15 cellular contexts compared by ENCODE assay signal in genomic region chr3:41274944-41275668, GRCh38.
DNase-seq lines count a peak whose midpoint lies in the region; ATAC-seq, FAIRE-seq and TF ChIP-seq lines count a peak whose summit lies in the region.
"Had no signal": no experiment of that assay in that cellular context is flagged by ENCODE, and none has a peak within 500 bp of the region (broad histone marks: within the 10 kb centered on the region; RNA-seq: fewer than 3 reads in every experiment).

No MANE protein-coding gene starts in this region.

- no peak overlapping the region for H2AFZ ChIP-seq in astrocyte (ENCODE audit: low read depth, low read length)

- H3K4me3 ChIP-seq in A549 (no peak overlapping the region), astrocyte (ENCODE audit: insufficient read depth, low read depth, low read length) (no peak overlapping the region)
- H3K4me3 ChIP-seq: gastroesophageal sphincter, HAP-1, upper lobe of right lung had no signal

- TF ChIP-seq RAD21 in A549 (conservative IDR thresholded peaks at IDR 0.05 in 1 of 2, IDR thresholded peaks at IDR 0.05 in 1 of 2): no peak

- no peaks in the 10 kb centered on the region for H3K36me3 ChIP-seq in astrocyte (ENCODE audit: insufficient read depth, low read length)
- H3K36me3 ChIP-seq: gastroesophageal sphincter, HAP-1, upper lobe of right lung had no signal

- H3K4me1 Mint-ChIP-seq in astrocyte (ENCODE audit: low read depth, unreplicated experiment): peaks cover 12% of the 10 kb centered on the region
- H3K4me1 Mint-ChIP-seq in osteocyte (ENCODE audit: unreplicated experiment): no peaks in the 10 kb centered on the region

- H3K4me2 ChIP-seq in A549 (peak overlapping the region; percentile 65), astrocyte (ENCODE audit: low read length) (peak overlapping the region; percentile 10)

- no peak overlapping the region for H3K27ac Mint-ChIP-seq in astrocyte (ENCODE audit: unreplicated experiment)
- H3K27ac Mint-ChIP-seq in osteocyte (ENCODE audit: unreplicated experiment): no peak overlapping the region
- H3K27ac Mint-ChIP-seq: activated CD8-positive, alpha-beta T cell treated with anti-CD3 and anti-CD28 coated beads, Interleukin-2, amount 10 ng/mL, durations not matched to agents 7 days and 5 days had no signal

- POLR2A ChIA-PET in A549 (lab: Yijun Ruan, JAX): no interaction called here

- H3K27ac ChIP-seq in A549 (peak overlapping the region; percentile 72 to 76), astrocyte (ENCODE audit: low read depth, low read length) (no peak overlapping the region)
- H3K27ac ChIP-seq: gastroesophageal sphincter, upper lobe of right lung had no signal

- no peaks in the 10 kb centered on the region for H3K27me3 Mint-ChIP-seq in astrocyte (ENCODE audit: low read depth, unreplicated experiment)
- H3K27me3 Mint-ChIP-seq in osteocyte (ENCODE audit: unreplicated experiment): peaks cover 4% of the 10 kb centered on the region

- no peaks in the 10 kb centered on the region for H3K79me2 ChIP-seq in astrocyte (ENCODE audit: insufficient read depth, low read length)

- H3K9ac ChIP-seq in astrocyte (ENCODE audit: low read length): no peak overlapping the region

- H3K4me1 ChIP-seq in A549 (peaks cover 23% of the 10 kb centered on the region; the same call in 2 of the 3 replicates), astrocyte (ENCODE audit: insufficient read depth, low read length) (peaks cover 3% of the 10 kb centered on the region)
- H3K4me1 ChIP-seq: gastroesophageal sphincter, upper lobe of right lung had no signal

- DNase-seq in A549 (ENCODE audit: low read depth in 1 of 2, low spot score in 1 of 2) (peak; percentile 58 to 76), HS-27A (ENCODE audit: low read depth) (peak; percentile 70), astrocyte (ENCODE audit: low read depth) (peak; percentile 44), hepatic stellate cell (ENCODE audit: low spot score) (peak; percentile 89), cortex of kidney (lab: John Stamatoyannopoulos, UW) (no peak), osteocyte (ENCODE audit: extremely low spot score, unreplicated experiment) (no peak)
- DNase-seq in effector CD4-positive, alpha-beta T cell: no peak
- DNase-seq: activated CD8-positive, alpha-beta T cell treated with anti-CD3 and anti-CD28 coated beads, Interleukin-2, amount 10 ng/mL, durations not matched to agents 7 days and 5 days; cerebellar nuclear complex; left ventricle myocardium superior; T-helper 9 cell; upper lobe of right lung had no signal

- H3K9me3 ChIP-seq in A549: peaks cover 15% of the 10 kb centered on the region
- H3K9me3 ChIP-seq in astrocyte (ENCODE audit: insufficient read depth, low read depth, low read length): no peaks in the 10 kb centered on the region
- H3K9me3 ChIP-seq: HAP-1, upper lobe of right lung had no signal

- H4K20me1 ChIP-seq in astrocyte (ENCODE audit: insufficient read depth, low read length): no peaks in the 10 kb centered on the region

- CTCF ChIA-PET in A549 (lab: Yijun Ruan, JAX): no interaction called here

- peak; percentile 28 to 40; a peak in 1 of 5 replicates for TF ChIP-seq EP300 in A549 (IDR thresholded peaks at IDR 0.05)

- H3K36me3 Mint-ChIP-seq in astrocyte (ENCODE audit: low read depth, unreplicated experiment) (peaks cover 2% of the 10 kb centered on the region), osteocyte (ENCODE audit: unreplicated experiment) (peaks cover 6% of the 10 kb centered on the region)

- H3K4me3 Mint-ChIP-seq in astrocyte (ENCODE audit: unreplicated experiment): no peak overlapping the region
- H3K4me3 Mint-ChIP-seq in osteocyte (ENCODE audit: unreplicated experiment): no peak overlapping the region
- H3K4me3 Mint-ChIP-seq: activated CD8-positive, alpha-beta T cell treated with anti-CD3 and anti-CD28 coated beads, Interleukin-2, amount 10 ng/mL, durations not matched to agents 7 days and 5 days had no signal

- H3K9me3 Mint-ChIP-seq in astrocyte (ENCODE audit: unreplicated experiment): peaks cover 13% of the 10 kb centered on the region
- H3K9me3 Mint-ChIP-seq in osteocyte (ENCODE audit: unreplicated experiment): peaks cover 6% of the 10 kb centered on the region

- ATAC-seq in A549: peak; percentile 90 to 91
- no peak for ATAC-seq in HG03025 (IDR thresholded peaks at IDR 0.05; ENCODE audit: low FRiP score, unreplicated experiment)
- ATAC-seq: activated CD8-positive, alpha-beta T cell treated with anti-CD3 and anti-CD28 coated beads, Interleukin-2, amount 10 ng/mL, durations not matched to agents 7 days and 5 days; gastroesophageal sphincter; left ventricle myocardium superior; upper lobe of right lung had no signal

- TF ChIP-seq CTCF in A549 (IDR thresholded peaks at IDR 0.05) (no peak), astrocyte (IDR thresholded peaks at IDR 0.05; ENCODE audit: insufficient read depth, low read depth, low read length) (no peak), osteocyte (IDR thresholded peaks at IDR 0.05) (no peak)

- no peak for FAIRE-seq in A549 (lab: Jason Lieb, UNC)
- FAIRE-seq in astrocyte (lab: Jason Lieb, UNC): peak; percentile 9

- H3K27me3 ChIP-seq in astrocyte (ENCODE audit: insufficient read depth, low read length): no peaks in the 10 kb centered on the region
- H3K27me3 ChIP-seq: gastroesophageal sphincter, upper lobe of right lung had no signal

- TF ChIP-seq POLR2A in A549 (IDR thresholded peaks at IDR 0.05; ENCODE audit: low read length): no peak

TF ChIP-seq in A549, 52 proteins besides CTCF, POLR2A, EP300 and RAD21:
- no peak for TF ChIP-seq ZSCAN20 (CRISPR knock-in tag; IDR thresholded peaks at IDR 0.05)
- TF ChIP-seq SMC3 (IDR thresholded peaks at IDR 0.05): no peak
- no peak for TF ChIP-seq RCOR1 (IDR thresholded peaks at IDR 0.05; ENCODE audit: low read depth, low read length)
- TF ChIP-seq ESRRA (IDR thresholded peaks at IDR 0.05; ENCODE audit: borderline replicate concordance, low read length): no peak
- TF ChIP-seq FOSL2 (IDR thresholded peaks at IDR 0.05): peak; percentile 50
- TF ChIP-seq FOSL2 (CRISPR knock-in tag; IDR thresholded peaks at IDR 0.05): peak; percentile 49
- TF ChIP-seq JUN (IDR thresholded peaks at IDR 0.05): 0 out of 5 replicates have a peak, but pooled peaks of 1 of the 2 experiments have one; percentile 16
- TF ChIP-seq JUNB (IDR thresholded peaks at IDR 0.05): peak; percentile 42; the same call in 1 of the 2 replicates
- TF ChIP-seq ZFP36 (IDR thresholded peaks at IDR 0.05; ENCODE audit: borderline replicate concordance, partially characterized antibody): no peak
- TF ChIP-seq MAFK (IDR thresholded peaks at IDR 0.05; ENCODE audit: partially characterized antibody): peak; percentile 24

Comparison
In these comparisons a context has a peak if more than half of its experiments do, and no peak if none do; other contexts are left out.
1. DNase-seq: peak in A549 (2 of 2), HS-27A (single experiment), astrocyte (single experiment) and hepatic stellate cell (single experiment); none in effector CD4-positive, alpha-beta T cell (single experiment), cortex of kidney (single experiment) and osteocyte (single experiment).